In genomic region chr2:65076345-65076710, GRCh38 we compare ENCODE assay signal across 10 cellular contexts. TPM values are rescaled to one million over a fixed set of nuclear protein-coding genes. Genes with fewer than 3 reads are reported as not detected.
A peak's percentile ranks its signal among the peaks of the same experiment; 100 is the strongest.
DNase-seq lines count a peak whose midpoint lies in the region; ATAC-seq, FAIRE-seq and TF ChIP-seq lines count a peak whose summit lies in the region.
"Had no signal": no experiment of that assay in that cellular context is flagged by ENCODE, and none has a peak within 500 bp of the region (broad histone marks: within the 10 kb centered on the region; RNA-seq: fewer than 3 reads in every experiment).

No MANE protein-coding gene starts in this region.

- 68% methylated on average over 7 of the region's 7 CpGs for WGBS in K562 (ENCODE audit: insufficient coverage, low coverage, missing lambda C conversion rate)

- no peak for TF ChIP-seq CTCF in K562 (IDR thresholded peaks at IDR 0.05 in 2 of 3, conservative IDR thresholded peaks at IDR 0.05 in 1 of 3; ENCODE audit: insufficient read depth in 2 of 3, low read depth in 1 of 3, low read length in 3 of 3)

- H3K9me3 ChIP-seq in K562 (replicated peaks; ENCODE audit: control insufficient read depth, insufficient read depth, low read depth, low read length) (no peaks in the 10 kb centered on the region), stomach smooth muscle (ENCODE audit: control insufficient read depth in 2 of 2, low read length in 2 of 2) (no peaks in the 10 kb centered on the region)

- POLR2A ChIA-PET in K562 (lab: Yijun Ruan, JAX) = interaction anchor here (0.6 to 1.2 kb wide), 8 partner anchors 10 to 475 kb away, joined by 3 to 12 read pairs (median 3); partner anchors contain the start of gene CEP68

- TF ChIP-seq POLR2A in K562 (conservative IDR thresholded peaks at IDR 0.05) = no peak; the same call in none of the 2 replicates

- peaks cover 12% of the 10 kb centered on the region; the same call in 1 of the 2 replicates for H4K20me1 ChIP-seq in K562 (replicated peaks; ENCODE audit: control insufficient read depth, insufficient read depth, low read length)

- in situ Hi-C loops in K562 (cut with MboI) = no loop called here

- intact Hi-C loops in K562 (cut with micrococcal nuclease) (no loop called here), left colon (cut with DNase I, micrococcal nuclease) (loop anchor here in 1 of 2 donors (10.0 kb wide), 1 partner anchor 48 kb away; no protein-coding TSS in a partner anchor)

- no TSS peak for BruUV-seq in K562 (replicated peaks; lab: Mats Ljungman, UMichigan)

- no peaks in the 10 kb centered on the region for H3K79me2 ChIP-seq in K562 (ENCODE audit: control insufficient read depth, insufficient read depth, low read length)

- TF ChIP-seq RAD21 in K562 (CRISPR knock-in tag; conservative IDR thresholded peaks at IDR 0.05 in 1 of 2, IDR thresholded peaks at IDR 0.05 in 1 of 2) = no peak

- no peak for FAIRE-seq in K562 (lab: Jason Lieb, UNC)
- FAIRE-seq: keratinocyte, TTC549 had no signal

- TF ChIP-seq EP300 in K562 (IDR thresholded peaks at IDR 0.05; ENCODE audit: low read length) = no peak

- H3K27me3 ChIP-seq in K562 (ENCODE audit: control insufficient read depth in 2 of 2, insufficient read depth in 2 of 2, low read length in 2 of 2) (no peaks in the 10 kb centered on the region), stomach smooth muscle (ENCODE audit: control insufficient read depth in 1 of 2, insufficient read depth in 2 of 2, low read length in 2 of 2) (no peaks in the 10 kb centered on the region)

- DNase-seq in HT1080 (ENCODE audit: low read depth) = peak; percentile 26
- no peak for DNase-seq in K562 (ENCODE audit: extremely low read depth in 1 of 4, low spot score in 3 of 4)
- DNase-seq in left colon = no peak
- DNase-seq in stimulated activated CD4-positive, alpha-beta T cell treated with anti-CD3 and anti-CD28 coated beads, Interleukin-4, amount 100 ng/mL, for 1 hour = no peak
- DNase-seq in substantia nigra (lab: John Stamatoyannopoulos, UW) = no peak
- DNase-seq in activated CD4-positive, alpha-beta T cell treated with anti-CD3 and anti-CD28 coated beads for 1 hour = no peak

- H3K9ac ChIP-seq in K562 (ENCODE audit: insufficient read depth in 1 of 2, low read depth in 2 of 2, low read length in 2 of 2) (peak overlapping the region in 1 of 2 experiments; percentile 49; a peak in 1 of 4 replicates), stomach smooth muscle (ENCODE audit: low read length in 2 of 2) (no peak overlapping the region)

- CTCF ChIA-PET in K562 (lab: Yijun Ruan, JAX; ENCODE audit: low intra/inter-chr PET ratio) = no interaction called here

- H3K4me1 ChIP-seq in K562 (replicated peaks in 1 of 2; ENCODE audit: control insufficient read depth in 2 of 2, insufficient read depth in 2 of 2, low read length in 2 of 2) = peaks cover 11 to 18% of the 10 kb centered on the region in 2 experiments; a peak in 4 of 5 replicates
- peaks cover 15% of the 10 kb centered on the region for H3K4me1 ChIP-seq in stomach smooth muscle (ENCODE audit: control insufficient read depth, insufficient read depth, low read length)

- H3K4me2 ChIP-seq in K562 (ENCODE audit: insufficient read depth, low read length) = peak overlapping the region; percentile 54

- ATAC-seq in K562 (peak; percentile 6; the same call in 2 of the 3 replicates), left colon (peak; percentile 10), GM21619 (IDR thresholded peaks at IDR 0.05; ENCODE audit: unreplicated experiment) (no peak)

- no peak overlapping the region for H2AFZ ChIP-seq in K562 (ENCODE audit: low read depth, low read length)

- peaks cover 4% of the 10 kb centered on the region for H3K9me1 ChIP-seq in K562 (ENCODE audit: control insufficient read depth, insufficient read depth, low read length)

- H3K36me3 ChIP-seq in K562 (ENCODE audit: control insufficient read depth, insufficient read depth, low read length) (peaks cover 71% of the 10 kb centered on the region), stomach smooth muscle (ENCODE audit: control insufficient read depth in 2 of 2, insufficient read depth in 2 of 2, low read length in 2 of 2) (peaks cover 37 to 45% of the 10 kb centered on the region in 2 donors)

- peak overlapping the region; percentile 5; the same call in 1 of the 3 replicates for H3K27ac ChIP-seq in K562 (ENCODE audit: extremely low read depth, low read depth, low read length)
- peak overlapping the region; percentile 24 for H3K27ac ChIP-seq in stomach smooth muscle (ENCODE audit: low read length)
- H3K27ac ChIP-seq in substantia nigra (ENCODE audit: low read depth, low read length, poor library complexity, severe bottlenecking) = no peak overlapping the region

- H3K4me3 ChIP-seq in K562 (no peak overlapping the region), stomach smooth muscle (ENCODE audit: low read length in 2 of 2) (no peak overlapping the region)

TF ChIP-seq in K562, 482 proteins besides CTCF, POLR2A, EP300 and RAD21:
- no peak for TF ChIP-seq NRF1 (conservative IDR thresholded peaks at IDR 0.05 in 1 of 2, IDR thresholded peaks at IDR 0.05 in 1 of 2)
- TF ChIP-seq E2F3 (CRISPR knock-in tag; IDR thresholded peaks at IDR 0.05) = 0 out of 2 replicates have a peak, but pooled peaks have one; percentile 8
- no peak for TF ChIP-seq HMG20A (CRISPR knock-in tag; conservative IDR thresholded peaks at IDR 0.05)
- no peak for TF ChIP-seq KHSRP (IDR thresholded peaks at IDR 0.05)

RNA-seq across cellular contexts. Expression of gene CEP68, which starts 20.1 kb away (rescaled TPM):
- 3.4 and 3.7 TPM in 2 replicates for total RNA-seq in HT1080 (2014; rRNA removed; shearing (Covaris generic))
- 5.2 and 5.8 TPM in 2 replicates for polyA plus RNA-seq in HT1080 (2015; cell fraction: cytosol; rRNA removed)
- polyA plus RNA-seq in HT1080 (2015; cell fraction: nucleus; rRNA removed) = 8.5 and 10.7 TPM in 2 replicates
- total RNA-seq in K562 (2011; cell fraction: chromatin; rRNA removed; ENCODE audit: low replicate concordance) = 19.6 and 32.3 TPM in 2 replicates
- total RNA-seq in K562 (2011; cell fraction: nucleolus; rRNA removed) = 15.3 and 16.3 TPM in 2 replicates
- total RNA-seq in K562 (2011; cell fraction: nucleoplasm; rRNA removed) = 16.1 and 19.7 TPM in 2 replicates
- total RNA-seq in K562 (2014; rRNA removed) (4.5 and 7.2 TPM in 2 replicates), K562 (2014; rRNA removed; fragmentation: Illumina TruSeq; extraction: Trizol) (5.2 and 5.3 TPM in 2 replicates), K562 (2015; rRNA removed; fragmentation: Illumina TruSeq; extraction: Trizol) (4.8 and 5.1 TPM in 2 replicates), K562 (2021) (8.5 and 9.1 TPM in 2 replicates), left colon (10 to 100 TPM in 1 of 2 donors, 1 to 10 TPM in 1; 6.6 to 11.4 TPM)
- polyA plus RNA-seq in K562 (2011; rRNA removed) (5.4 and 9.7 TPM in 2 replicates), K562 (2014; fragmentation: Illumina TruSeq; extraction: Trizol) (6.7 and 7.2 TPM in 2 replicates), K562 (2014; fragmentation: Nextera tagmentation; extraction: Ambion mirVana) (1 to 10 TPM; 1.4 to 1.5 TPM), K562 (2014; rRNA removed) (5.2 and 8.7 TPM in 2 replicates)
- 4.7 and 6.8 TPM in 2 replicates for polyA plus RNA-seq in K562 (2011; cell fraction: cytosol; rRNA removed)
- 9.6 and 10.4 TPM in 2 replicates for polyA plus RNA-seq in K562 (2011; cell fraction: nucleus; rRNA removed)
- 4.6 and 8.4 TPM in 2 replicates for polyA plus RNA-seq in K562 (2012)
- 8.3 and 11.7 TPM in 2 replicates for polyA minus RNA-seq in K562 (2011; rRNA and poly(A)+ RNA removed)
- polyA minus RNA-seq in K562 (2011; cell fraction: cytosol; rRNA and poly(A)+ RNA removed) = 3.4 and 4.0 TPM in 2 replicates
- 10.6 and 15.1 TPM in 2 replicates for polyA minus RNA-seq in K562 (2011; cell fraction: nucleus; rRNA and poly(A)+ RNA removed)

RNA-seq across cellular contexts. Expression of gene RAB1A, which starts 53.6 kb away (rescaled TPM):
- total RNA-seq in HT1080 (2014; rRNA removed; shearing (Covaris generic)) = 87.6 and 108 TPM in 2 replicates
- 147 and 149 TPM in 2 replicates for polyA plus RNA-seq in HT1080 (2015; cell fraction: cytosol; rRNA removed)
- 74.2 and 92.0 TPM in 2 replicates for polyA plus RNA-seq in HT1080 (2015; cell fraction: nucleus; rRNA removed)
- 20.3 and 50.3 TPM in 2 replicates for total RNA-seq in K562 (2011; cell fraction: chromatin; rRNA removed; ENCODE audit: low replicate concordance)
- total RNA-seq in K562 (2011; cell fraction: nucleolus; rRNA removed) = 13.5 and 14.3 TPM in 2 replicates
- total RNA-seq in K562 (2011; cell fraction: nucleoplasm; rRNA removed) = 36.1 and 60.5 TPM in 2 replicates
- 62.2 and 83.5 TPM in 2 replicates for total RNA-seq in K562 (2014; rRNA removed)
- 67.7 and 81.4 TPM in 2 replicates for total RNA-seq in K562 (2014; rRNA removed; fragmentation: Illumina TruSeq; extraction: Trizol)
- 64.4 and 66.7 TPM in 2 replicates for total RNA-seq in K562 (2015; rRNA removed; fragmentation: Illumina TruSeq; extraction: Trizol)
- 93.9 and 99.4 TPM in 2 replicates for total RNA-seq in K562 (2021)
- polyA plus RNA-seq in K562 (2011; rRNA removed) = 144 and 163 TPM in 2 replicates
- polyA plus RNA-seq in K562 (2011; cell fraction: cytosol; rRNA removed) = 33.7 and 80.3 TPM in 2 replicates
- 23.6 and 40.8 TPM in 2 replicates for polyA plus RNA-seq in K562 (2011; cell fraction: nucleus; rRNA removed)
- 116 and 153 TPM in 2 replicates for polyA plus RNA-seq in K562 (2012)
- polyA plus RNA-seq in K562 (2014; fragmentation: Illumina TruSeq; extraction: Trizol) = 81.5 and 89.1 TPM in 2 replicates
- polyA plus RNA-seq in K562 (2014; fragmentation: Nextera tagmentation; extraction: Ambion mirVana) = 10 to 100 TPM; 43.8 to 47.8 TPM
- polyA plus RNA-seq in K562 (2014; rRNA removed) = 125 and 136 TPM in 2 replicates
- 93.6 and 96.1 TPM in 2 replicates for polyA minus RNA-seq in K562 (2011; rRNA and poly(A)+ RNA removed)
- 31.6 and 38.0 TPM in 2 replicates for polyA minus RNA-seq in K562 (2011; cell fraction: cytosol; rRNA and poly(A)+ RNA removed)
- polyA minus RNA-seq in K562 (2011; cell fraction: nucleus; rRNA and poly(A)+ RNA removed) = 13.1 and 22.5 TPM in 2 replicates
- 100 to 1,000 TPM; 172 to 179 TPM for total RNA-seq in left colon
